Comparison of ENCODE assay signal across 22 cellular contexts in the genomic region with DNA sequence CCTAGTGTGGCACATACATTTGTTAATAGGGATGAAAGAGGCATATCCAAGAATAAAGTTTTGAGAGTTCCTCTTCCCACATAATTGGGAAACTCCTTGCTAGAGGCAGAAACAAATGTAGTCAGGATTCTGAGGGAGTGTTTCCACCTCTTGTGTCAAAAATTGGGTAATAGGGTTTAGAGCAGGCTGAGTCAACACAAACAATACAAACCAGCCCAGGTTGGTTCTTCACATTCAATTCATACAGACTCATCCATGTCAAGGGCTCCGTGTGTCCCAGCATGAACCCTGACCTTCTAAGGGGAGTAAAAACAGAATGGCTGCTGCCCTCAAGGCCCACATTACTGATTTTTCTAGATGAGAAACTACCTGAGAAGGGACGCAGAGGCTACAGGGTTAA.
A peak's percentile ranks its signal among the peaks of the same experiment; 100 is the strongest.
DNase-seq lines count a peak whose midpoint lies in the region; ATAC-seq and TF ChIP-seq lines count a peak whose summit lies in the region.
"Had no signal": no experiment of that assay in that cellular context is flagged by ENCODE, and none has a peak within 500 bp of the region (broad histone marks: within the 10 kb centered on the region; RNA-seq: fewer than 3 reads in every experiment).

No MANE protein-coding gene starts in this region.

- DNase-seq in AG20443 (ENCODE audit: low spot score) = peak; percentile 54
- peak; percentile 80 for DNase-seq in PC-3
- DNase-seq in fibroblast of gingiva (ENCODE audit: low read depth) = peak; percentile 64
- no peak for DNase-seq in neural progenitor cell (ENCODE audit: low spot score)
- no peak for DNase-seq in activated naive CD8-positive, alpha-beta T cell treated with anti-CD3 and anti-CD28 coated beads, Interleukin-2, amount 50 U/mL, for 24 hours
- DNase-seq in NCI-H1694 treated with DMSO at 0.1 percent for 48 hours (lab: John Stamatoyannopoulos, UW) = no peak
- DNase-seq in SIG-M5 (lab: John Stamatoyannopoulos, UW) = no peak
- DNase-seq: activated CD4-positive, alpha-beta T cell treated with anti-CD3 and anti-CD28 coated beads, Interleukin-2, amount 50 U/mL, for 4 hours; activated naive CD4-positive, alpha-beta T cell treated with anti-CD3 and anti-CD28 coated beads for 36 hours; activated T-cell treated with anti-CD3 and anti-CD28 coated beads, Interleukin-2, amount 50 U/mL, for 1 hour; CD4-positive, alpha-beta memory T cell; cortex of kidney; naive thymus-derived CD8-positive, alpha-beta T cell; NCI-H1092; NCI-H524; psoas muscle; Right ventricle myocardium superior; T-helper 1 cell had no signal

- peaks cover 17% of the 10 kb centered on the region for H3K36me3 Mint-ChIP-seq in neural progenitor cell
- no peaks in the 10 kb centered on the region for H3K36me3 Mint-ChIP-seq in activated naive CD8-positive, alpha-beta T cell treated with anti-CD3 and anti-CD28 coated beads, Interleukin-2, amount 50 U/mL, for 24 hours (ENCODE audit: low read depth)
- H3K36me3 Mint-ChIP-seq: CD4-positive, alpha-beta memory T cell; memory B cell; naive thymus-derived CD8-positive, alpha-beta T cell; stimulated activated effector memory CD8-positive, alpha-beta T cell treated with anti-CD3 and anti-CD28 coated beads, Interleukin-12 subunit alpha, Interleukin-12 subunit beta, amount 100 ng/mL, for 72 hours had no signal

- intact Hi-C loops in PC-3 (cut with micrococcal nuclease) = no loop called here

- H3K27ac ChIP-seq in PC-3 (ENCODE audit: low read length) (peak overlapping the region; percentile 61), neural progenitor cell (no peak overlapping the region)
- H3K27ac ChIP-seq: psoas muscle, thoracic aorta had no signal

- H3K9ac ChIP-seq in PC-3 (ENCODE audit: low read length) (no peak overlapping the region), neural progenitor cell (no peak overlapping the region)

- H2AFZ ChIP-seq in PC-3 (ENCODE audit: low read length) (no peak overlapping the region), neural progenitor cell (replicated peaks) (no peak overlapping the region)

- H3K27ac Mint-ChIP-seq in neural progenitor cell = peak overlapping the region; percentile 30
- no peak overlapping the region for H3K27ac Mint-ChIP-seq in activated naive CD8-positive, alpha-beta T cell treated with anti-CD3 and anti-CD28 coated beads, Interleukin-2, amount 50 U/mL, for 24 hours
- H3K27ac Mint-ChIP-seq: activated naive CD4-positive, alpha-beta T cell treated with anti-CD3 and anti-CD28 coated beads for 36 hours; CD4-positive, alpha-beta memory T cell; memory B cell; naive thymus-derived CD8-positive, alpha-beta T cell; stimulated activated effector memory CD8-positive, alpha-beta T cell treated with anti-CD3 and anti-CD28 coated beads, Interleukin-12 subunit alpha, Interleukin-12 subunit beta, amount 100 ng/mL, for 72 hours had no signal

- H3K9me2 ChIP-seq in PC-3 (replicated peaks; ENCODE audit: low read length) = no peaks in the 10 kb centered on the region

- no peaks in the 10 kb centered on the region for H3K9me3 Mint-ChIP-seq in neural progenitor cell
- no peaks in the 10 kb centered on the region for H3K9me3 Mint-ChIP-seq in activated naive CD8-positive, alpha-beta T cell treated with anti-CD3 and anti-CD28 coated beads, Interleukin-2, amount 50 U/mL, for 24 hours
- H3K9me3 Mint-ChIP-seq: activated naive CD4-positive, alpha-beta T cell treated with anti-CD3 and anti-CD28 coated beads for 36 hours; memory B cell; naive thymus-derived CD8-positive, alpha-beta T cell had no signal

- H3K4me3 ChIP-seq in PC-3 (ENCODE audit: low read length) (peak overlapping the region; percentile 38; the same call in 1 of the 2 replicates), neural progenitor cell (no peak overlapping the region)
- H3K4me3 ChIP-seq: psoas muscle, thoracic aorta had no signal

- CTCF ChIA-PET in PC-3 (lab: Charles Lee) = no interaction called here

- H3F3A ChIP-seq in PC-3 (ENCODE audit: low read length, unreplicated experiment) (no peaks in the 10 kb centered on the region), neural progenitor cell (ENCODE audit: low read depth) (peaks cover 4% of the 10 kb centered on the region)

- H3K27me3 ChIP-seq in PC-3 (ENCODE audit: low read length) (no peaks in the 10 kb centered on the region), neural progenitor cell (no peaks in the 10 kb centered on the region)

- H3K9me3 ChIP-seq in PC-3 (ENCODE audit: low read length) (no peaks in the 10 kb centered on the region), neural progenitor cell (ENCODE audit: low read depth) (no peaks in the 10 kb centered on the region)
- H3K9me3 ChIP-seq: psoas muscle, thoracic aorta had no signal

- H3K4me1 ChIP-seq in PC-3 (ENCODE audit: insufficient read depth, low read length) (peaks cover 27% of the 10 kb centered on the region), neural progenitor cell (peaks cover 48% of the 10 kb centered on the region)
- H3K4me1 ChIP-seq: psoas muscle had no signal

- 0 out of 2 replicates have a peak, but pooled peaks cover 2% of the 10 kb centered on the region for H3K36me3 ChIP-seq in PC-3 (ENCODE audit: low read depth, low read length)
- no peaks in the 10 kb centered on the region for H3K36me3 ChIP-seq in neural progenitor cell
- H3K36me3 ChIP-seq: thoracic aorta had no signal

- TF ChIP-seq CTCF in PC-3 (conservative IDR thresholded peaks at IDR 0.05; ENCODE audit: low read depth, low read length) (no peak), neural progenitor cell (IDR thresholded peaks at IDR 0.05) (no peak)

- ATAC-seq in PC-3 (peak; percentile 97), GM18868 (IDR thresholded peaks at IDR 0.05; ENCODE audit: unreplicated experiment) (no peak)
- ATAC-seq in activated naive CD8-positive, alpha-beta T cell treated with anti-CD3 and anti-CD28 coated beads, Interleukin-2, amount 50 U/mL, for 24 hours = no peak
- ATAC-seq: naive thymus-derived CD8-positive, alpha-beta T cell; stimulated activated effector memory CD8-positive, alpha-beta T cell treated with anti-CD3 and anti-CD28 coated beads, Interleukin-12 subunit alpha, Interleukin-12 subunit beta, amount 100 ng/mL, for 72 hours had no signal

- H3K4me2 ChIP-seq in PC-3 (ENCODE audit: low read length) (peak overlapping the region; percentile 80), neural progenitor cell (no peak overlapping the region)

- H3K4me1 Mint-ChIP-seq in neural progenitor cell = peaks cover 56% of the 10 kb centered on the region
- H3K4me1 Mint-ChIP-seq in activated naive CD8-positive, alpha-beta T cell treated with anti-CD3 and anti-CD28 coated beads, Interleukin-2, amount 50 U/mL, for 24 hours = no peaks in the 10 kb centered on the region
- H3K4me1 Mint-ChIP-seq: CD4-positive, alpha-beta memory T cell; memory B cell; naive thymus-derived CD8-positive, alpha-beta T cell; stimulated activated effector memory CD8-positive, alpha-beta T cell treated with anti-CD3 and anti-CD28 coated beads, Interleukin-12 subunit alpha, Interleukin-12 subunit beta, amount 100 ng/mL, for 72 hours had no signal

- peaks cover 2% of the 10 kb centered on the region for H3K27me3 Mint-ChIP-seq in neural progenitor cell (ENCODE audit: insufficient read depth, low read depth)
- no peaks in the 10 kb centered on the region for H3K27me3 Mint-ChIP-seq in activated naive CD8-positive, alpha-beta T cell treated with anti-CD3 and anti-CD28 coated beads, Interleukin-2, amount 50 U/mL, for 24 hours
- H3K27me3 Mint-ChIP-seq: CD4-positive, alpha-beta memory T cell; memory B cell; naive thymus-derived CD8-positive, alpha-beta T cell had no signal

- no TSS peak for BruUV-seq in PC-3 (replicated peaks; lab: Mats Ljungman, UMichigan)

- H3K4me3 Mint-ChIP-seq in neural progenitor cell = no peak overlapping the region
- H3K4me3 Mint-ChIP-seq in activated naive CD8-positive, alpha-beta T cell treated with anti-CD3 and anti-CD28 coated beads, Interleukin-2, amount 50 U/mL, for 24 hours = no peak overlapping the region
- H3K4me3 Mint-ChIP-seq: activated naive CD4-positive, alpha-beta T cell treated with anti-CD3 and anti-CD28 coated beads for 36 hours; CD4-positive, alpha-beta memory T cell; memory B cell; naive thymus-derived CD8-positive, alpha-beta T cell; stimulated activated effector memory CD8-positive, alpha-beta T cell treated with anti-CD3 and anti-CD28 coated beads, Interleukin-12 subunit alpha, Interleukin-12 subunit beta, amount 100 ng/mL, for 72 hours had no signal

- POLR2A ChIA-PET in PC-3 (lab: Charles Lee; ENCODE audit: unreplicated experiment) = no interaction called here

- H3K79me2 ChIP-seq in PC-3 (ENCODE audit: low read length) = peaks cover 17% of the 10 kb centered on the region; the same call in 1 of the 2 replicates
- peaks cover 100% of the 10 kb centered on the region for H3K79me2 ChIP-seq in neural progenitor cell (ENCODE audit: low read depth)

- H4K20me1 ChIP-seq in PC-3 (ENCODE audit: low read length) (no peaks in the 10 kb centered on the region), neural progenitor cell (ENCODE audit: low read depth) (peaks cover 97% of the 10 kb centered on the region)

Comparison
In these comparisons a context has a peak if more than half of its experiments do, and no peak if none do; other contexts are left out.
1. DNase-seq: peak in AG20443 (single experiment), PC-3 (single experiment) and fibroblast of gingiva (single experiment); none in neural progenitor cell (single experiment), activated naive CD8-positive, alpha-beta T cell treated with anti-CD3 and anti-CD28 coated beads, Interleukin-2, amount 50 U/mL, for 24 hours (single experiment), NCI-H1694 treated with DMSO at 0.1 percent for 48 hours (single experiment) and SIG-M5 (single experiment).